ENCODE assay signal across 8 cellular contexts in genomic region chr15:64989331-64990167, GRCh38.
DNase-seq lines count a peak whose midpoint lies in the region; ATAC-seq and FAIRE-seq lines count a peak whose summit lies in the region.

Gene SPG21 (minus strand): TSS chr15:64989914. CDS start chr15:64983569, 6,345 bp downstream.

- peak; percentile 80 for FAIRE-seq in HTR-8/SVneo (lab: Jason Lieb, UNC)

- no peaks in the 10 kb centered on the region for H3K9me3 Mint-ChIP-seq in effector memory CD8-positive, alpha-beta T cell
- no peaks in the 10 kb centered on the region for H3K9me3 Mint-ChIP-seq in memory B cell

- DNase-seq in COR-L47 (lab: John Stamatoyannopoulos, UW) (peak; percentile 87), HTR-8/SVneo (ENCODE audit: insufficient read length, low spot score) (peak; percentile 93), NOMO-1 treated with DMSO at 0.1 percent for 48 hours (lab: John Stamatoyannopoulos, UW; ENCODE audit: unreplicated experiment) (peak; percentile 97), memory B cell (ENCODE audit: low spot score in 2 of 2) (peak; percentile 92 to 95)
- DNase-seq in activated CD8-positive, alpha-beta memory T cell treated with anti-CD3 and anti-CD28 coated beads for 4 hours (ENCODE audit: low read depth in 2 of 2): peak; percentile 79 to 85
- peak; percentile 91 to 92 (median 92) for DNase-seq in effector memory CD8-positive, alpha-beta T cell
- peak; percentile 81 for DNase-seq in stimulated activated CD8-positive, alpha-beta memory T cell treated with anti-CD3 and anti-CD28 coated beads, Interleukin-12 subunit alpha, Interleukin-12 subunit beta, amount 100 ng/mL, for 1 hour (ENCODE audit: low read depth)

- H3K4me3 Mint-ChIP-seq in effector memory CD8-positive, alpha-beta T cell: peak within 1 kb of the TSS; percentile 97 to 98
- peak within 1 kb of the TSS; percentile 98 for H3K4me3 Mint-ChIP-seq in memory B cell

- ATAC-seq in GM21381 (IDR thresholded peaks at IDR 0.05; ENCODE audit: unreplicated experiment) (peak; percentile 95), memory B cell (ENCODE audit: low read depth) (peak; percentile 89)
- ATAC-seq in effector memory CD8-positive, alpha-beta T cell (replicated peaks): peak; percentile 88

- no peaks in the 10 kb centered on the region for H3K27me3 Mint-ChIP-seq in effector memory CD8-positive, alpha-beta T cell
- H3K27me3 Mint-ChIP-seq in memory B cell: no peaks in the 10 kb centered on the region

- peaks cover 22% of the 10 kb centered on the region for H3K36me3 Mint-ChIP-seq in effector memory CD8-positive, alpha-beta T cell (ENCODE audit: insufficient read depth)
- no peaks in the 10 kb centered on the region for H3K36me3 Mint-ChIP-seq in memory B cell

- peaks cover 20 to 31% of the 10 kb centered on the region in 2 donors for H3K4me1 Mint-ChIP-seq in effector memory CD8-positive, alpha-beta T cell (ENCODE audit: low read depth in 2 of 2)
- peaks cover 33% of the 10 kb centered on the region for H3K4me1 Mint-ChIP-seq in memory B cell

- H3K27ac Mint-ChIP-seq in effector memory CD8-positive, alpha-beta T cell: peak within 1 kb of the TSS; percentile 97 to 98
- H3K27ac Mint-ChIP-seq in memory B cell: peak within 1 kb of the TSS; percentile 94

Comparison
In these comparisons a context has a peak if more than half of its experiments do, and no peak if none do; other contexts are left out.
1. Peak in every context shown above with its lines: DNase-seq and ATAC-seq.